1 cellular context compared by ENCODE assay signal in the genomic region with DNA sequence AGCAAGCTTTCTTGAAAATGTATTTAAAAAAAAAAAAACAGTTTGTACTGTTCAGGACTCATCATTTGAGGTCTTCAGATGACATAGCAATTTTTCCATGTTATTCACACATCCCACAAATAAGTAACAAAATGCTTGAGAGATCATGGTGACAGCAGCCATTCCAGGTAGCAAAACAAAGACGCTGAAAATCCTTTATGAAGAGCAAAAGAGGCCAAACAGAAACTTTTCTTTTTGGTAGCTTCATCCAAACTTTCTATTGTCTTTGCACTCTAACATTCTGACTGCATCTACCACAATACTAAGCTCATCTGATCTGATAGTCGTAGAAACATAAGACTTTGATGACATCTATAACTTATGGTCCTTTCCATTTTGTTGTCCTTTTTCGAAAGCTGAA.
TF ChIP-seq lines count a peak whose summit lies in the region.

No MANE protein-coding gene starts in this region.

TF ChIP-seq in GM23338, 12 proteins besides CTCF, POLR2A, EP300 and RAD21 (continued from another document):
- TF ChIP-seq, protein P1, sequence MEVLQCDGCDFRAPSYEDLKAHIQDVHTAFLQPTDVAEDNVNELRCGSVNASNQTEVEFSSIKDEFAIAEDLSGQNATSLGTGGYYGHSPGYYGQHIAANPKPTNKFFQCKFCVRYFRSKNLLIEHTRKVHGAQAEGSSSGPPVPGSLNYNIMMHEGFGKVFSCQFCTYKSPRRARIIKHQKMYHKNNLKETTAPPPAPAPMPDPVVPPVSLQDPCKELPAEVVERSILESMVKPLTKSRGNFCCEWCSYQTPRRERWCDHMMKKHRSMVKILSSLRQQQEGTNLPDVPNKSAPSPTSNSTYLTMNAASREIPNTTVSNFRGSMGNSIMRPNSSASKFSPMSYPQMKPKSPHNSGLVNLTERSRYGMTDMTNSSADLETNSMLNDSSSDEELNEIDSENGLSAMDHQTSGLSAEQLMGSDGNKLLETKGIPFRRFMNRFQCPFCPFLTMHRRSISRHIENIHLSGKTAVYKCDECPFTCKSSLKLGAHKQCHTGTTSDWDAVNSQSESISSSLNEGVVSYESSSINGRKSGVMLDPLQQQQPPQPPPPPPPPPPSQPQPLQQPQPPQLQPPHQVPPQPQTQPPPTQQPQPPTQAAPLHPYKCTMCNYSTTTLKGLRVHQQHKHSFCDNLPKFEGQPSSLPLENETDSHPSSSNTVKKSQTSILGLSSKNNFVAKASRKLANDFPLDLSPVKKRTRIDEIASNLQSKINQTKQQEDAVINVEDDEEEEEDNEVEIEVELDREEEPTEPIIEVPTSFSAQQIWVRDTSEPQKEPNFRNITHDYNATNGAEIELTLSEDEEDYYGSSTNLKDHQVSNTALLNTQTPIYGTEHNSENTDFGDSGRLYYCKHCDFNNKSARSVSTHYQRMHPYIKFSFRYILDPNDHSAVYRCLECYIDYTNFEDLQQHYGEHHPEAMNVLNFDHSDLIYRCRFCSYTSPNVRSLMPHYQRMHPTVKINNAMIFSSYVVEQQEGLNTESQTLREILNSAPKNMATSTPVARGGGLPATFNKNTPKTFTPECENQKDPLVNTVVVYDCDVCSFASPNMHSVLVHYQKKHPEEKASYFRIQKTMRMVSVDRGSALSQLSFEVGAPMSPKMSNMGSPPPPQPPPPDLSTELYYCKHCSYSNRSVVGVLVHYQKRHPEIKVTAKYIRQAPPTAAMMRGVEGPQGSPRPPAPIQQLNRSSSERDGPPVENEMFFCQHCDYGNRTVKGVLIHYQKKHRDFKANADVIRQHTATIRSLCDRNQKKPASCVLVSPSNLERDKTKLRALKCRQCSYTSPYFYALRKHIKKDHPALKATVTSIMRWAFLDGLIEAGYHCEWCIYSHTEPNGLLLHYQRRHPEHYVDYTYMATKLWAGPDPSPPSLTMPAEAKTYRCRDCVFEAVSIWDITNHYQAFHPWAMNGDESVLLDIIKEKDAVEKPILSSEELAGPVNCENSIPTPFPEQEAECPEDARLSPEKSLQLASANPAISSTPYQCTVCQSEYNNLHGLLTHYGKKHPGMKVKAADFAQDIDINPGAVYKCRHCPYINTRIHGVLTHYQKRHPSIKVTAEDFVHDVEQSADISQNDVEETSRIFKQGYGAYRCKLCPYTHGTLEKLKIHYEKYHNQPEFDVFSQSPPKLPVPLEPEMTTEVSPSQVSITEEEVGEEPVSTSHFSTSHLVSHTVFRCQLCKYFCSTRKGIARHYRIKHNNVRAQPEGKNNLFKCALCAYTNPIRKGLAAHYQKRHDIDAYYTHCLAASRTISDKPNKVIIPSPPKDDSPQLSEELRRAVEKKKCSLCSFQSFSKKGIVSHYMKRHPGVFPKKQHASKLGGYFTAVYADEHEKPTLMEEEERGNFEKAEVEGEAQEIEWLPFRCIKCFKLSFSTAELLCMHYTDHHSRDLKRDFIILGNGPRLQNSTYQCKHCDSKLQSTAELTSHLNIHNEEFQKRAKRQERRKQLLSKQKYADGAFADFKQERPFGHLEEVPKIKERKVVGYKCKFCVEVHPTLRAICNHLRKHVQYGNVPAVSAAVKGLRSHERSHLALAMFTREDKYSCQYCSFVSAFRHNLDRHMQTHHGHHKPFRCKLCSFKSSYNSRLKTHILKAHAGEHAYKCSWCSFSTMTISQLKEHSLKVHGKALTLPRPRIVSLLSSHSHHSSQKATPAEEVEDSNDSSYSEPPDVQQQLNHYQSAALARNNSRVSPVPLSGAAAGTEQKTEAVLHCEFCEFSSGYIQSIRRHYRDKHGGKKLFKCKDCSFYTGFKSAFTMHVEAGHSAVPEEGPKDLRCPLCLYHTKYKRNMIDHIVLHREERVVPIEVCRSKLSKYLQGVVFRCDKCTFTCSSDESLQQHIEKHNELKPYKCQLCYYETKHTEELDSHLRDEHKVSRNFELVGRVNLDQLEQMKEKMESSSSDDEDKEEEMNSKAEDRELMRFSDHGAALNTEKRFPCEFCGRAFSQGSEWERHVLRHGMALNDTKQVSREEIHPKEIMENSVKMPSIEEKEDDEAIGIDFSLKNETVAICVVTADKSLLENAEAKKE (CRISPR knock-in tag; IDR thresholded peaks at IDR 0.05) = no peak
- no peak for TF ChIP-seq CREB1 (CRISPR knock-in tag; IDR thresholded peaks at IDR 0.05; ENCODE audit: low read depth)
- no peak for TF ChIP-seq NANOG (IDR thresholded peaks at IDR 0.05; ENCODE audit: borderline replicate concordance)
- TF ChIP-seq REST (IDR thresholded peaks at IDR 0.05; ENCODE audit: unreplicated experiment) = no peak
